Comparison of ENCODE assay signal across 14 cellular contexts in genomic region chr1:111212634-111213335, GRCh38. TPM values are rescaled to one million over a fixed set of nuclear protein-coding genes. Genes with fewer than 3 reads are reported as not detected.
DNase-seq lines count a peak whose midpoint lies in the region; ATAC-seq and TF ChIP-seq lines count a peak whose summit lies in the region.
"Had no signal": no experiment of that assay in that cellular context is flagged by ENCODE, and none has a peak within 500 bp of the region (broad histone marks: within the 10 kb centered on the region; RNA-seq: fewer than 3 reads in every experiment).

No MANE protein-coding gene starts in this region.

- H4K20me1 ChIP-seq in PC-9 (ENCODE audit: insufficient read depth): no peaks in the 10 kb centered on the region

- H3K36me3 ChIP-seq in PC-9 (ENCODE audit: low read depth): no peaks in the 10 kb centered on the region
- H3K36me3 ChIP-seq: right atrium auricular region had no signal

- H3K4me1 Mint-ChIP-seq in stimulated activated naive CD8-positive, alpha-beta T cell treated with anti-CD3 and anti-CD28 coated beads, Interleukin-15, Interleukin-2, amounts not matched to agents 100 ng/mL and 50 ng/mL, for 24 hours (ENCODE audit: low read depth): peaks cover 87% of the 10 kb centered on the region
- H3K4me1 Mint-ChIP-seq in activated CD4-positive, alpha-beta memory T cell treated with anti-CD3 and anti-CD28 coated beads for 36 hours (ENCODE audit: low read depth): peaks cover 59% of the 10 kb centered on the region
- H3K4me1 Mint-ChIP-seq in memory B cell: peaks cover 59% of the 10 kb centered on the region

- H3K4me2 ChIP-seq in PC-9: no peak overlapping the region

- 0 out of 2 replicates have a peak, but pooled peaks cover 4% of the 10 kb centered on the region for H3F3A ChIP-seq in PC-9 (ENCODE audit: insufficient read depth, low read depth)

- H2AFZ ChIP-seq in PC-9: no peak overlapping the region

- no peak overlapping the region for H3K27ac ChIP-seq in PC-9
- H3K27ac ChIP-seq: right atrium auricular region had no signal

- POLR2A ChIA-PET in activated CD4-positive, alpha-beta memory T cell treated with anti-CD3 and anti-CD28 coated beads for 36 hours (lab: Charles Lee): no interaction called here
- POLR2A ChIA-PET in PC-9 (lab: Charles Lee; ENCODE audit: unreplicated experiment): no interaction called here

- ATAC-seq in stimulated activated naive CD8-positive, alpha-beta T cell treated with anti-CD3 and anti-CD28 coated beads, Interleukin-15, Interleukin-2, amounts not matched to agents 100 U/mL and 50 U/mL, for 24 hours: no peak
- no peak for ATAC-seq in memory B cell (ENCODE audit: low read depth)
- ATAC-seq in GM18907 (IDR thresholded peaks at IDR 0.05; ENCODE audit: unreplicated experiment): no peak
- ATAC-seq: mucosa of descending colon, SK-N-SH treated with all-trans-retinoic acid at 6 μM for 48 hours had no signal

- no peak for TF ChIP-seq CTCF in PC-9 (conservative IDR thresholded peaks at IDR 0.05)

- intact Hi-C loops in activated CD4-positive, alpha-beta memory T cell treated with anti-CD3 and anti-CD28 coated beads for 36 hours (cut with micrococcal nuclease): loop anchor here (10.0 kb wide), 1 partner anchor 878 kb away; the partner anchor contains the start of gene RBM15
- intact Hi-C loops in PC-9 (cut with micrococcal nuclease; ENCODE audit: unreplicated experiment): no loop called here

- H3K4me1 ChIP-seq in PC-9 (replicated peaks; ENCODE audit: insufficient read depth): peaks cover 15% of the 10 kb centered on the region
- H3K4me1 ChIP-seq: right atrium auricular region had no signal

- no peaks in the 10 kb centered on the region for H3K27me3 ChIP-seq in PC-9 (ENCODE audit: insufficient read depth, low read depth)
- H3K27me3 ChIP-seq: right atrium auricular region had no signal

- peak overlapping the region; percentile 59 for H3K4me3 Mint-ChIP-seq in stimulated activated naive CD8-positive, alpha-beta T cell treated with anti-CD3 and anti-CD28 coated beads, Interleukin-15, Interleukin-2, amounts not matched to agents 100 ng/mL and 50 ng/mL, for 24 hours
- H3K4me3 Mint-ChIP-seq in activated CD4-positive, alpha-beta memory T cell treated with anti-CD3 and anti-CD28 coated beads for 36 hours: no peak overlapping the region
- no peak overlapping the region for H3K4me3 Mint-ChIP-seq in memory B cell

- CTCF ChIA-PET in activated CD4-positive, alpha-beta memory T cell treated with anti-CD3 and anti-CD28 coated beads for 36 hours (lab: Charles Lee): no interaction called here
- CTCF ChIA-PET in PC-9 (lab: Charles Lee): no interaction called here

- H3K79me2 ChIP-seq in PC-9 (ENCODE audit: low read depth): no peaks in the 10 kb centered on the region

- H3K27ac Mint-ChIP-seq in stimulated activated naive CD8-positive, alpha-beta T cell treated with anti-CD3 and anti-CD28 coated beads, Interleukin-15, Interleukin-2, amounts not matched to agents 100 ng/mL and 50 ng/mL, for 24 hours: peak overlapping the region; percentile 92
- H3K27ac Mint-ChIP-seq in activated CD4-positive, alpha-beta memory T cell treated with anti-CD3 and anti-CD28 coated beads for 36 hours: peak overlapping the region; percentile 95
- peak overlapping the region; percentile 9 for H3K27ac Mint-ChIP-seq in memory B cell

- no peaks in the 10 kb centered on the region for H3K9me2 ChIP-seq in PC-9 (ENCODE audit: insufficient read depth)

- H3K9me3 ChIP-seq in PC-9 (ENCODE audit: insufficient read depth, low read depth): no peaks in the 10 kb centered on the region; the same call in 1 of the 2 replicates
- H3K9me3 ChIP-seq: mucosa of descending colon, right atrium auricular region had no signal

- H3K27me3 Mint-ChIP-seq in stimulated activated naive CD8-positive, alpha-beta T cell treated with anti-CD3 and anti-CD28 coated beads, Interleukin-15, Interleukin-2, amounts not matched to agents 100 ng/mL and 50 ng/mL, for 24 hours: no peaks in the 10 kb centered on the region
- H3K27me3 Mint-ChIP-seq in activated CD4-positive, alpha-beta memory T cell treated with anti-CD3 and anti-CD28 coated beads for 36 hours: peaks cover 3% of the 10 kb centered on the region
- no peaks in the 10 kb centered on the region for H3K27me3 Mint-ChIP-seq in memory B cell

- no peak for DNase-seq in stimulated activated naive CD8-positive, alpha-beta T cell treated with anti-CD3 and anti-CD28 coated beads, Interleukin-15, Interleukin-2, amounts not matched to agents 100 U/mL and 50 U/mL, for 24 hours
- DNase-seq in activated CD4-positive, alpha-beta memory T cell treated with anti-CD3 and anti-CD28 coated beads for 36 hours: no peak
- DNase-seq in memory B cell (ENCODE audit: low spot score in 2 of 2) (no peak), NCI-H524 (lab: John Stamatoyannopoulos, UW) (no peak), NCI-H524 treated with DMSO at 0.1 percent for 48 hours (lab: John Stamatoyannopoulos, UW) (no peak), PC-9 (no peak)
- DNase-seq: activated CD4-positive, alpha-beta T cell treated with anti-CD3 and anti-CD28 coated beads for 4 hours; amniotic stem cell; mucosa of descending colon; NCI-H1930 had no signal

- H3K4me3 ChIP-seq in PC-9: no peak overlapping the region
- H3K4me3 ChIP-seq: mucosa of descending colon, right atrium auricular region had no signal

- H3K36me3 Mint-ChIP-seq in stimulated activated naive CD8-positive, alpha-beta T cell treated with anti-CD3 and anti-CD28 coated beads, Interleukin-15, Interleukin-2, amounts not matched to agents 100 ng/mL and 50 ng/mL, for 24 hours (ENCODE audit: low read depth): no peaks in the 10 kb centered on the region
- no peaks in the 10 kb centered on the region for H3K36me3 Mint-ChIP-seq in activated CD4-positive, alpha-beta memory T cell treated with anti-CD3 and anti-CD28 coated beads for 36 hours
- peaks cover 3% of the 10 kb centered on the region for H3K36me3 Mint-ChIP-seq in memory B cell

- no TSS peak for BruUV-seq in PC-9 (replicated peaks; lab: Mats Ljungman, UMichigan)

- no peaks in the 10 kb centered on the region for H3K9me3 Mint-ChIP-seq in stimulated activated naive CD8-positive, alpha-beta T cell treated with anti-CD3 and anti-CD28 coated beads, Interleukin-15, Interleukin-2, amounts not matched to agents 100 ng/mL and 50 ng/mL, for 24 hours
- H3K9me3 Mint-ChIP-seq in activated CD4-positive, alpha-beta memory T cell treated with anti-CD3 and anti-CD28 coated beads for 36 hours: no peaks in the 10 kb centered on the region
- peaks cover 2% of the 10 kb centered on the region for H3K9me3 Mint-ChIP-seq in memory B cell

RNA-seq across cellular contexts. Expression of gene DENND2D, which starts 12.3 kb away (rescaled TPM):
- total RNA-seq in activated CD4-positive, alpha-beta memory T cell treated with anti-CD3 and anti-CD28 coated beads for 36 hours: 100 to 1,000 TPM; 156 to 157 TPM
- 37.2 and 44.9 TPM in 2 replicates for total RNA-seq in PC-9 (2021)

RNA-seq across cellular contexts. Expression of gene CHI3L2, which starts 14.7 kb away (rescaled TPM):
- total RNA-seq in activated CD4-positive, alpha-beta memory T cell treated with anti-CD3 and anti-CD28 coated beads for 36 hours: 1 to 10 TPM; 2.2 to 2.8 TPM
- total RNA-seq in PC-9 (2021): not detected in 2 replicates

Comparison
In these comparisons a context has a peak if more than half of its experiments do, and no peak if none do; other contexts are left out.
1. H3K27ac Mint-ChIP-seq: peak in every context shown above with its lines; median percentile 95 in activated CD4-positive, alpha-beta memory T cell treated with anti-CD3 and anti-CD28 coated beads for 36 hours; 92 in stimulated activated naive CD8-positive, alpha-beta T cell treated with anti-CD3 and anti-CD28 coated beads, Interleukin-15, Interleukin-2, amounts not matched to agents 100 ng/mL and 50 ng/mL, for 24 hours; 9 in memory B cell.